ENCODE assay signal across 1 cellular context in genomic region chr11:126181939-126182730, GRCh38.
TF ChIP-seq lines count a peak whose summit lies in the region.

No MANE protein-coding gene starts in this region.

TF ChIP-seq in GM23338, 12 proteins besides CTCF, POLR2A, EP300 and RAD21 (continued from another document):
- no peak for TF ChIP-seq ZNF462 (CRISPR knock-in tag; IDR thresholded peaks at IDR 0.05)
